ENCODE assay signal across 10 cellular contexts in genomic region chr2:9814129-9814868, GRCh38. TPM values are rescaled to one million over a fixed set of nuclear protein-coding genes. Genes with fewer than 3 reads are reported as not detected.
A peak's percentile ranks its signal among the peaks of the same experiment; 100 is the strongest.
DNase-seq lines count a peak whose midpoint lies in the region; TF ChIP-seq lines count a peak whose summit lies in the region.
"Had no signal": no experiment of that assay in that cellular context is flagged by ENCODE, and none has a peak within 500 bp of the region (broad histone marks: within the 10 kb centered on the region; RNA-seq: fewer than 3 reads in every experiment).

No MANE protein-coding gene starts in this region.

- H3K9ac ChIP-seq in mesendoderm (ENCODE audit: low read length): peak overlapping the region; percentile 37

- H3K4me2 ChIP-seq in mesendoderm (ENCODE audit: low read length): no peak overlapping the region

- no peaks in the 10 kb centered on the region for H3K9me3 ChIP-seq in HEK293 (ENCODE audit: control insufficient read depth, insufficient read depth, low read depth, low read length)
- H3K9me3 ChIP-seq in CD8-positive, alpha-beta memory T cell (ENCODE audit: low read length): no peaks in the 10 kb centered on the region

- POLR2A ChIA-PET in HEK293 (lab: Yijun Ruan, JAX): interaction anchor here (0.8 to 3.7 kb wide), 2 partner anchors 29 to 234 kb away, joined by 3 to 27 read pairs; partner anchors contain the start of gene TAF1B
- POLR2A ChIA-PET in CD8-positive, alpha-beta memory T cell (lab: Charles Lee): interaction anchor here (1.2 to 1.7 kb wide), 2 partner anchors 29 to 234 kb away, joined by 4 to 7 read pairs; partner anchors contain the start of gene TAF1B

- H3K18ac ChIP-seq in mesendoderm (ENCODE audit: low read length): no peak overlapping the region

- CTCF ChIA-PET in HEK293 (lab: Yijun Ruan, JAX): interaction anchor here (0.6 to 6.6 kb wide), 38 partner anchors 8 to 802 kb away, joined by 3 to 90 read pairs (median 4); partner anchors contain the start of gene TAF1B
- CTCF ChIA-PET in CD8-positive, alpha-beta memory T cell (lab: Charles Lee): interaction anchor here (0.8 to 7.0 kb wide), 31 partner anchors 9 to 621 kb away, joined by 3 to 58 read pairs (median 3); partner anchors contain the start of genes ADAM17 and TAF1B

- H2BK15ac ChIP-seq in mesendoderm (replicated peaks; ENCODE audit: low read depth): no peak overlapping the region

- H3K27ac ChIP-seq in 22Rv1: no peak overlapping the region
- no peak overlapping the region for H3K27ac ChIP-seq in HEK293 (ENCODE audit: extremely low read depth, low read depth, low read length)
- no peak overlapping the region for H3K27ac ChIP-seq in mesendoderm (ENCODE audit: low read depth, low read length)
- no peak overlapping the region for H3K27ac ChIP-seq in CD8-positive, alpha-beta memory T cell (ENCODE audit: low read depth, low read length)
- H3K27ac ChIP-seq: epithelial cell of prostate had no signal

- H3K36me3 Mint-ChIP-seq in chondrocyte (ENCODE audit: low read depth): no peaks in the 10 kb centered on the region
- H3K36me3 Mint-ChIP-seq in CD8-positive, alpha-beta memory T cell: no peaks in the 10 kb centered on the region
- H3K36me3 Mint-ChIP-seq: stimulated activated memory B cell treated with anti-CD40 and anti-IgM and Interleukin-4, amounts not matched to agents 10 μg/mL and 1 μg/mL and 100 μg/mL, for 72 hours had no signal

- no peak overlapping the region for H3K4ac ChIP-seq in mesendoderm (ENCODE audit: low read depth, low read length)

- H3K23ac ChIP-seq in mesendoderm (ENCODE audit: low read length): no peak overlapping the region

- H3K27ac Mint-ChIP-seq in chondrocyte (ENCODE audit: unreplicated experiment): no peak overlapping the region
- peak overlapping the region in 2 of 8 donors; percentile 81 to 87 for H3K27ac Mint-ChIP-seq in CD8-positive, alpha-beta memory T cell
- H3K27ac Mint-ChIP-seq: stimulated activated memory B cell treated with anti-CD40 and anti-IgM and Interleukin-4, amounts not matched to agents 10 μg/mL and 1 μg/mL and 100 μg/mL, for 72 hours had no signal

- H3K4me3 ChIP-seq in HEK293 (ENCODE audit: low read depth, low read length): no peak overlapping the region
- H3K4me3 ChIP-seq in mesendoderm (ENCODE audit: low read length): no peak overlapping the region
- no peak overlapping the region for H3K4me3 ChIP-seq in CD8-positive, alpha-beta memory T cell (ENCODE audit: low read length)

- no peaks in the 10 kb centered on the region for H3K27me3 Mint-ChIP-seq in chondrocyte (ENCODE audit: low read depth)
- peaks cover 4 to 9% of the 10 kb centered on the region in 2 donors for H3K27me3 Mint-ChIP-seq in CD8-positive, alpha-beta memory T cell

- H3K36me3 ChIP-seq in HEK293 (ENCODE audit: control insufficient read depth in 2 of 2, insufficient read depth in 1 of 2, low read length in 2 of 2) (no peaks in the 10 kb centered on the region), mesendoderm (ENCODE audit: control insufficient read depth, insufficient read depth, low read length) (no peaks in the 10 kb centered on the region)
- no peaks in the 10 kb centered on the region for H3K36me3 ChIP-seq in CD8-positive, alpha-beta memory T cell (ENCODE audit: insufficient read depth, low read length)

- TF ChIP-seq CTCF in 22Rv1 (IDR thresholded peaks at IDR 0.05) (peak; percentile 62), HEK293 (tag by site-specific recombination; IDR thresholded peaks at IDR 0.05) (no peak), chondrocyte (IDR thresholded peaks at IDR 0.05) (peak; percentile 49)

- H3K79me2 ChIP-seq in mesendoderm (ENCODE audit: control insufficient read depth, insufficient read depth, low read length): no peaks in the 10 kb centered on the region

- no peak overlapping the region for H2BK120ac ChIP-seq in mesendoderm (ENCODE audit: low read depth, low read length)

- no peaks in the 10 kb centered on the region for H3K9me3 Mint-ChIP-seq in chondrocyte (ENCODE audit: low read depth)
- no peaks in the 10 kb centered on the region for H3K9me3 Mint-ChIP-seq in CD8-positive, alpha-beta memory T cell
- H3K9me3 Mint-ChIP-seq: stimulated activated memory B cell treated with anti-CD40 and anti-IgM and Interleukin-4, amounts not matched to agents 10 μg/mL and 1 μg/mL and 100 μg/mL, for 72 hours had no signal

- H4K5ac ChIP-seq in mesendoderm (ENCODE audit: low read length): no peak overlapping the region

- no peaks in the 10 kb centered on the region for H3K79me1 ChIP-seq in mesendoderm (ENCODE audit: low read length)

- no peaks in the 10 kb centered on the region for H3K4me1 ChIP-seq in HEK293 (ENCODE audit: control insufficient read depth, insufficient read depth, low read length)
- H3K4me1 ChIP-seq in mesendoderm (ENCODE audit: control insufficient read depth, low read depth, low read length): no peaks in the 10 kb centered on the region
- peaks cover 7% of the 10 kb centered on the region for H3K4me1 ChIP-seq in CD8-positive, alpha-beta memory T cell (ENCODE audit: insufficient read depth, low read length)

- peak overlapping the region; percentile 80 for H3K56ac ChIP-seq in mesendoderm (ENCODE audit: low read length)

- peaks cover 7% of the 10 kb centered on the region for H3K4me1 Mint-ChIP-seq in chondrocyte (ENCODE audit: low read depth)
- peaks cover 4 to 10% (median 10%) of the 10 kb centered on the region in 3 donors for H3K4me1 Mint-ChIP-seq in CD8-positive, alpha-beta memory T cell

- DNase-seq in chondrocyte (ENCODE audit: low spot score) (no peak), mesendoderm (no peak), CD1c-positive myeloid dendritic cell (ENCODE audit: extremely low spot score) (no peak), DMS153 treated with DMSO at 0.1 percent for 48 hours (lab: John Stamatoyannopoulos, UW; ENCODE audit: unreplicated experiment) (no peak), midbrain (lab: John Stamatoyannopoulos, UW) (no peak)
- no peak for DNase-seq in CD8-positive, alpha-beta memory T cell

- no CpG with 5 or more reads among the region's 24 CpGs for WGBS in mesendoderm (ENCODE audit: extremely low coverage, insufficient coverage, low lambda C conversion rate)

- H3K27me3 ChIP-seq in mesendoderm (ENCODE audit: insufficient read depth, low read length, poor library complexity): no peaks in the 10 kb centered on the region
- no peaks in the 10 kb centered on the region for H3K27me3 ChIP-seq in CD8-positive, alpha-beta memory T cell (ENCODE audit: insufficient read depth, low read length, poor library complexity, severe bottlenecking)

- no peak overlapping the region for H3K4me3 Mint-ChIP-seq in chondrocyte (ENCODE audit: unreplicated experiment)
- no peak overlapping the region for H3K4me3 Mint-ChIP-seq in CD8-positive, alpha-beta memory T cell
- H3K4me3 Mint-ChIP-seq: stimulated activated memory B cell treated with anti-CD40 and anti-IgM and Interleukin-4, amounts not matched to agents 10 μg/mL and 1 μg/mL and 100 μg/mL, for 72 hours had no signal

- no peak overlapping the region for H4K8ac ChIP-seq in mesendoderm (ENCODE audit: low read depth, low read length)

- no peak overlapping the region for H2BK5ac ChIP-seq in mesendoderm (ENCODE audit: low read length)

- H2AK5ac ChIP-seq in mesendoderm (ENCODE audit: low read length): no peak overlapping the region

TF ChIP-seq in HEK293, 187 proteins besides CTCF, POLR2A, EP300 and RAD21:
- TF ChIP-seq ZBTB26 (tag by site-specific recombination; optimal IDR thresholded peaks at IDR 0.05) (peak; percentile 7), ZNF324 (tag by site-specific recombination; IDR thresholded peaks at IDR 0.05) (no peak), ZBTB48 (tag by site-specific recombination; IDR thresholded peaks at IDR 0.05) (peak; percentile 6; the same call in 1 of the 2 replicates), PRDM10 (tag by site-specific recombination; IDR thresholded peaks at IDR 0.05) (peak; percentile 34), ZNF2 (tag by site-specific recombination; IDR thresholded peaks at IDR 0.05) (peak; percentile 8; the same call in 1 of the 2 replicates)

RNA-seq across cellular contexts. Expression of gene TAF1B, which starts 29.0 kb away (rescaled TPM):
- total RNA-seq in chondrocyte: 13.6 to 18.2 TPM (median 15.6 TPM) in 3 replicates
- polyA plus RNA-seq in mesendoderm (2013, experiment 1 of 2): 26.0 TPM
- polyA plus RNA-seq in mesendoderm (2013, experiment 2 of 2): 25.3 TPM
- total RNA-seq in CD8-positive, alpha-beta memory T cell: 10 to 100 TPM; 20.6 to 24.3 TPM
- 19.1 TPM for polyA plus RNA-seq in CD8-positive, alpha-beta memory T cell
